In the genomic region with DNA sequence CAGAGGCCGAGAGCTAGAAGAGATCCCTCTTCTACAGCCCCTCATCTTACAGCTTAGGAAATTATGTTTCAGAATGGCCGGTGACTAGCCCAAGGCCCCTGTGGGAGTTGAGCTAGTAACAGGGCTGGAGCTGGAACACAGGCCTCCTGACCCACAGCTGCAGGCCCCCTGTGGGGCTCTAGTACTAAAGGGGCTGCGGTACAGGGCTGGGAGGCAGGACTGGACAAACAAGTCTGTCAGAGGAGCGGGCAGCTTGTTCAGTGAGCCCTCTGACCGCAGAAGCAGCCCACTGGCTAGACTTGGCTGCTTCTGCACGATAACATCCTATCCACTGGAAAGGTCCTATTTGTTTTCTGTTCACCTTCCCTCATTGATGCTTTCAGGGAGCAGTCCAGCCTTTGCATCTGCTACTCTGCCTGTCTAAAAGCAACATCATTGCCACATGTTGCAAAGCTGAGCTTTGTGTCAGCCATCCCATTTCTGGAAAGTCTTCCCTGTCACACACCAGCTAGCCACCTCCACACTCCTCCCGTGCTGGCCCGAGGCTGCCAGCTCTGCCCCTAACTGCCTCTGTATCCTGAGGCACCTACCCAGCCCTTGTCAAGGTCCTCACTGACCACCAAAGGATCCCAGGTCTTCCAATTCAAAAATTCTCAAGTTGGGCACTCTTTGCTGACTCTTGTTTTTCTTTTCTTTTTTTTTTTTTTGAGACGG, we compare ENCODE assay signal across 7 cellular contexts.
"Had no signal": no experiment of that assay in that cellular context is flagged by ENCODE, and none has a peak within 500 bp of the region (broad histone marks: within the 10 kb centered on the region; RNA-seq: fewer than 3 reads in every experiment).

No MANE protein-coding gene starts in this region.

- H3K27ac Mint-ChIP-seq: activated CD8-positive, alpha-beta memory T cell treated with anti-CD3 and anti-CD28 coated beads, Interleukin-2, amount 10 ng/mL, durations not matched to agents 7 days and 5 days had no signal

- H3K27ac ChIP-seq: hepatocyte, pancreas had no signal

- H3K27me3 ChIP-seq: hepatocyte, pancreas had no signal

- H3K9me3 ChIP-seq: pancreas had no signal

- H3K4me3 Mint-ChIP-seq: activated CD8-positive, alpha-beta memory T cell treated with anti-CD3 and anti-CD28 coated beads, Interleukin-2, amount 10 ng/mL, durations not matched to agents 7 days and 5 days had no signal

- H3K4me3 ChIP-seq: hepatocyte, pancreas had no signal

- ATAC-seq: activated CD8-positive, alpha-beta memory T cell treated with anti-CD3 and anti-CD28 coated beads, Interleukin-2, amount 10 ng/mL, durations not matched to agents 7 days and 5 days; pancreas had no signal

- H3K27me3 Mint-ChIP-seq: activated CD8-positive, alpha-beta memory T cell treated with anti-CD3 and anti-CD28 coated beads, Interleukin-2, amount 10 ng/mL, durations not matched to agents 7 days and 5 days had no signal

- DNase-seq: activated CD4-positive, CD25-positive, alpha-beta regulatory T cell treated with anti-CD3 and anti-CD28 coated beads, Interleukin-2, amount 50 U/mL, for 72 hours; activated CD8-positive, alpha-beta memory T cell treated with anti-CD3 and anti-CD28 coated beads, Interleukin-2, amount 10 ng/mL, durations not matched to agents 7 days and 5 days; activated gamma-delta T cell; activated T-cell treated with anti-CD3 and anti-CD28 coated beads, Interleukin-2, amount 50 U/mL, for 48 hours; pancreas; stimulated activated CD4-positive, alpha-beta T cell treated with anti-CD3 and anti-CD28 coated beads, Interleukin-1b, Interleukin-23, amount 100 ng/mL, for 48 hours had no signal

- H3K4me1 ChIP-seq: pancreas had no signal
